21 cellular contexts compared by ENCODE assay signal in the genomic region with DNA sequence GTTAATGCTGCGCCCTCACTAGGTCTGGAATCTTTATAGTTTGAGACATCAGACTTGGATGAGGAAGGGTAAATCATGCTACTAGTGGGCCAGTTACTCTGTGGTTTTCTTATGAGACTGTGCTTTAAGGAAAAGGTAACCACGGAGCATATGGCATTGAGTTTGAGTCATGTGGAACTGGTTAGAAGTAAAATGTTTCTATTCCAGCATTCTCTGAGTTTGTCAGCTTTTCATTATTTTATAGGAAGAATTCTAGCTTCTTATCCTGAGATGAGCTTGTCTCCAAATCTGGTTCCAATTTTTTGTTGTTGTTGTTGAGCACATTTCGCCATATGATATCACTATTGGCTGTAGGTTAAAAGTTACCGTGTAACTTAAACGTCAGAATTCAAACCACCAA.
DNase-seq lines count a peak whose midpoint lies in the region; ATAC-seq and TF ChIP-seq lines count a peak whose summit lies in the region.
"Had no signal": no experiment of that assay in that cellular context is flagged by ENCODE, and none has a peak within 500 bp of the region (broad histone marks: within the 10 kb centered on the region; RNA-seq: fewer than 3 reads in every experiment).

No MANE protein-coding gene starts in this region.

- intact Hi-C loops in lower lobe of right lung (cut with DNase I), result no loop called here

- no peak overlapping the region for H3K4me3 Mint-ChIP-seq in nephron
- H3K4me3 Mint-ChIP-seq: activated naive CD4-positive, alpha-beta T cell treated with anti-CD3 and anti-CD28 coated beads, Interleukin-2, amount 50 U/mL, for 24 hours; activated T-cell treated with anti-CD3 and anti-CD28 coated beads, Interleukin-2, amount 50 U/mL, for 72 hours; mesothelial cell of epicardium; nephron progenitor cell; stimulated activated naive CD8-positive, alpha-beta T cell treated with anti-CD3 and anti-CD28 coated beads, Interleukin-15, Interleukin-2, amounts not matched to agents 100 ng/mL and 50 ng/mL, for 24 hours; T-helper 2 cell treated with Interferon-gamma antibody and Interleukin-4, amounts not matched to agents 5 μg/mL and 100 μg/mL, for 36 hours had no signal

- H3K9ac ChIP-seq in Loucy (ENCODE audit: low read depth, low read length, poor library complexity, severe bottlenecking), result no peak overlapping the region
- H3K9ac ChIP-seq: BLaER1 had no signal

- H3K36me3 Mint-ChIP-seq in nephron (ENCODE audit: low read depth), result peaks cover 40% of the 10 kb centered on the region

- peak overlapping the region; percentile 5 for H3K4me2 ChIP-seq in Loucy (ENCODE audit: low read depth, low read length, poor library complexity, severe bottlenecking)
- H3K4me2 ChIP-seq: BLaER1 had no signal

- peaks cover 13% of the 10 kb centered on the region for H3K4me1 ChIP-seq in Loucy (ENCODE audit: insufficient read depth, low read length, poor library complexity, severe bottlenecking)
- H3K4me1 ChIP-seq in lower lobe of right lung, result no peaks in the 10 kb centered on the region
- H3K4me1 ChIP-seq: BLaER1, SJSA1 had no signal

- peaks cover 10% of the 10 kb centered on the region for H3K9me3 Mint-ChIP-seq in nephron
- H3K9me3 Mint-ChIP-seq: activated naive CD4-positive, alpha-beta T cell treated with anti-CD3 and anti-CD28 coated beads, Interleukin-2, amount 50 U/mL, for 24 hours; stimulated activated naive CD8-positive, alpha-beta T cell treated with anti-CD3 and anti-CD28 coated beads, Interleukin-15, Interleukin-2, amounts not matched to agents 100 ng/mL and 50 ng/mL, for 24 hours had no signal

- H3K79me2 ChIP-seq in Loucy (ENCODE audit: insufficient read depth, low read length), result 0 out of 2 replicates have a peak, but pooled peaks cover 5% of the 10 kb centered on the region

- no peak overlapping the region for H2AFZ ChIP-seq in Loucy (ENCODE audit: low read length)

- H3K27me3 Mint-ChIP-seq in nephron (ENCODE audit: low read depth), result no peaks in the 10 kb centered on the region
- H3K27me3 Mint-ChIP-seq: activated naive CD4-positive, alpha-beta T cell treated with anti-CD3 and anti-CD28 coated beads, Interleukin-2, amount 50 U/mL, for 24 hours; stimulated activated naive CD8-positive, alpha-beta T cell treated with anti-CD3 and anti-CD28 coated beads, Interleukin-15, Interleukin-2, amounts not matched to agents 100 ng/mL and 50 ng/mL, for 24 hours had no signal

- in situ Hi-C loops in astrocyte of the cerebellum (cut with HindIII; ENCODE audit: low sequenced_read_pairs), result no loop called here

- H3K9me2 ChIP-seq in Loucy (replicated peaks; ENCODE audit: low read depth, low read length), result no peaks in the 10 kb centered on the region

- TF ChIP-seq CTCF in Loucy (conservative IDR thresholded peaks at IDR 0.05; ENCODE audit: low read length) (no peak), astrocyte of the cerebellum (IDR thresholded peaks at IDR 0.05; ENCODE audit: low read depth, low read length, missing control alignments) (no peak), nephron (IDR thresholded peaks at IDR 0.05; ENCODE audit: unreplicated experiment in 3 of 3) (no peak), lower lobe of right lung (IDR thresholded peaks at IDR 0.05) (no peak)

- H3K9me3 ChIP-seq in Loucy (ENCODE audit: insufficient read depth, low read depth, low read length) (no peaks in the 10 kb centered on the region), lower lobe of right lung (no peaks in the 10 kb centered on the region)
- H3K9me3 ChIP-seq: SJSA1 had no signal

- peaks cover 20% of the 10 kb centered on the region; the same call in 1 of the 2 replicates for H3K36me3 ChIP-seq in Loucy (ENCODE audit: insufficient read depth, low read length)
- H3K36me3 ChIP-seq in lower lobe of right lung, result peaks cover 20% of the 10 kb centered on the region

- no peaks in the 10 kb centered on the region for H4K20me1 ChIP-seq in Loucy (ENCODE audit: insufficient read depth, low read length, poor library complexity, severe bottlenecking)
- H4K20me1 ChIP-seq: BLaER1 had no signal

- no peaks in the 10 kb centered on the region for H3F3A ChIP-seq in Loucy (ENCODE audit: low read depth)

- H3K27me3 ChIP-seq in Loucy (ENCODE audit: insufficient read depth, low read length, poor library complexity, severe bottlenecking), result no peaks in the 10 kb centered on the region
- no peaks in the 10 kb centered on the region for H3K27me3 ChIP-seq in lower lobe of right lung (ENCODE audit: low read depth)
- H3K27me3 ChIP-seq: BLaER1, SJSA1 had no signal

- H3K4me1 Mint-ChIP-seq in nephron, result no peaks in the 10 kb centered on the region
- H3K4me1 Mint-ChIP-seq: mesothelial cell of epicardium, nephron progenitor cell had no signal

- no peak for ATAC-seq in HG02884 (IDR thresholded peaks at IDR 0.05; ENCODE audit: unreplicated experiment)
- no peak for ATAC-seq in activated CD4-positive, CD25-positive, alpha-beta regulatory T cell treated with anti-CD3 and anti-CD28 coated beads, Interleukin-2, amount 50 U/mL, for 24 hours
- no peak for ATAC-seq in lower lobe of right lung
- ATAC-seq: activated T-cell treated with anti-CD3 and anti-CD28 coated beads, Interleukin-2, amount 50 U/mL, for 72 hours; left cardiac atrium had no signal

- peak overlapping the region in 2 of 3 experiments; percentile 1 to 30 for H3K27ac Mint-ChIP-seq in nephron
- H3K27ac Mint-ChIP-seq: activated naive CD4-positive, alpha-beta T cell treated with anti-CD3 and anti-CD28 coated beads, Interleukin-2, amount 50 U/mL, for 24 hours; activated T-cell treated with anti-CD3 and anti-CD28 coated beads, Interleukin-2, amount 50 U/mL, for 72 hours; mesothelial cell of epicardium; nephron progenitor cell; stimulated activated naive CD8-positive, alpha-beta T cell treated with anti-CD3 and anti-CD28 coated beads, Interleukin-15, Interleukin-2, amounts not matched to agents 100 ng/mL and 50 ng/mL, for 24 hours; T-helper 2 cell treated with Interferon-gamma antibody and Interleukin-4, amounts not matched to agents 5 μg/mL and 100 μg/mL, for 36 hours had no signal

- DNase-seq in GDM1 (lab: John Stamatoyannopoulos, UW) (peak; percentile 3), astrocyte of the cerebellum (ENCODE audit: low read depth) (peak; percentile 71), DMS79 (lab: John Stamatoyannopoulos, UW) (no peak), lower lobe of right lung (no peak)
- DNase-seq: activated CD8-positive, alpha-beta memory T cell treated with anti-CD3 and anti-CD28 coated beads for 24 hours; activated T-cell treated with anti-CD3 and anti-CD28 coated beads, Interleukin-2, amount 50 U/mL, for 72 hours; left cardiac atrium; NCI-H1694 treated with DMSO at 0.1 percent for 48 hours; nephron progenitor cell had no signal

- no peak overlapping the region for H3K27ac ChIP-seq in lower lobe of right lung
- H3K27ac ChIP-seq: BLaER1, coronary artery, SJSA1 had no signal

- no peak overlapping the region for H3K4me3 ChIP-seq in Loucy (ENCODE audit: low read length, poor library complexity, severe bottlenecking)
- no peak overlapping the region for H3K4me3 ChIP-seq in astrocyte of the cerebellum (ENCODE audit: low read depth, low read length)
- no peak overlapping the region for H3K4me3 ChIP-seq in lower lobe of right lung
- H3K4me3 ChIP-seq: BLaER1, coronary artery, SJSA1, skin epidermis had no signal

Comparison
In these comparisons a context has a peak if more than half of its experiments do, and no peak if none do; other contexts are left out.
1. DNase-seq: peak in GDM1 (single experiment) and astrocyte of the cerebellum (single experiment); none in DMS79 (single experiment) and lower lobe of right lung (single experiment).